1 cellular context compared by ENCODE assay signal in genomic region chr15:89399390-89400120, GRCh38.
A peak's percentile ranks its signal among the peaks of the same experiment; 100 is the strongest.
TF ChIP-seq lines count a peak whose summit lies in the region.

No MANE protein-coding gene starts in this region.

TF ChIP-seq in HEK293, 187 proteins besides CTCF, POLR2A, EP300 and RAD21 (continued from another document):
- TF ChIP-seq ZNF692 (tag by site-specific recombination; IDR thresholded peaks at IDR 0.05) (peak; percentile 55), ZNF324 (tag by site-specific recombination; IDR thresholded peaks at IDR 0.05) (peak; percentile 55), KLF8 (tag by site-specific recombination; IDR thresholded peaks at IDR 0.05) (peak; percentile 83), SP7 (tag by site-specific recombination; IDR thresholded peaks at IDR 0.05) (peak; percentile 75), ZNF654 (tag by site-specific recombination; IDR thresholded peaks at IDR 0.05; ENCODE audit: low read depth) (no peak), ZNF626 (tag by site-specific recombination; IDR thresholded peaks at IDR 0.05) (no peak), ZNF529 (tag by site-specific recombination; IDR thresholded peaks at IDR 0.05; ENCODE audit: insufficient replicate concordance) (no peak), ZNF341 (tag by site-specific recombination; IDR thresholded peaks at IDR 0.05; ENCODE audit: low read depth) (peak; percentile 99), ZFHX2 (tag by site-specific recombination; conservative IDR thresholded peaks at IDR 0.05) (peak; percentile 51; the same call in 1 of the 2 replicates), ZIC2 (tag by site-specific recombination; IDR thresholded peaks at IDR 0.05) (peak; percentile 50), REPIN1 (tag by site-specific recombination; IDR thresholded peaks at IDR 0.05; ENCODE audit: low read depth) (0 out of 2 replicates have a peak, but pooled peaks have one; percentile 37), ZNF2 (tag by site-specific recombination; IDR thresholded peaks at IDR 0.05) (0 out of 2 replicates have a peak, but pooled peaks have one; percentile 49), HIC1 (tag by site-specific recombination; IDR thresholded peaks at IDR 0.05) (peak; percentile 72), ZEB2 (tag by site-specific recombination; IDR thresholded peaks at IDR 0.05) (peak; percentile 89; the same call in 1 of the 2 replicates)
TF ChIP-seq in HEK293: peak in this region for 43.
